In the genomic region with DNA sequence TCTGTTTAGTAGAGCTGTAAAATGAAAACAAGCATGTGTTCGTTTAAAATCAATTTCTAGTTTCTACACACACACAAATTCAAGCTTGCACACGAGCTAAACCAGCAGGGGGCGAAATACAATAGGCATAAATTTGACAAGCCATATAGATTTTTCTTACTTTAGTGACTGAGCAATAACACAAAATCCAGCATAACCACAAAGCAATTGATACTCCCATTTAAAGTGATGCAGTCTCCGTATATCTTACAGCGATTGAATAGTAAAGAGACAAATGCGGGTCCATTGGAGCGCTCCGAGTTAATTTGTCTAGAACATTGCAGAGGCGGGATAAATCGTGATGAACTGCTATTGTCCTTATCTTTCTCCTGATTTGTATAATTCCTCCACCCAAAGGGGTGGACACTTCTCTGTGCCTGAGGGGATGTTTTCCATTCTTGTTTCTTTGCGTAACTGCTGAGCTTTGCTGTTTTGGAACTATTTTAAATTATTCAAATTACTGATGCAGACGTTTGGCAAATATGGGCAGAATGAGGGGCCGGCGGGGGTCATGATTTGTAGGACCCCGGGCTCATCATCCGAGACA, we compare ENCODE assay signal across 8 cellular contexts. TPM values are rescaled to one million over a fixed set of nuclear protein-coding genes. Genes with fewer than 3 reads are reported as not detected.
DNase-seq lines count a peak whose midpoint lies in the region; ATAC-seq and TF ChIP-seq lines count a peak whose summit lies in the region.

No MANE protein-coding gene starts in this region.

- H3K9me3 ChIP-seq in BE2C: no peaks in the 10 kb centered on the region

- no peaks in the 10 kb centered on the region for H3K27me3 ChIP-seq in BE2C

- no peaks in the 10 kb centered on the region for H3K36me3 ChIP-seq in BE2C

- H3K36me3 Mint-ChIP-seq in activated CD8-positive, alpha-beta T cell treated with anti-CD3 and anti-CD28 coated beads for 36 hours (ENCODE audit: low read depth): peaks cover 6% of the 10 kb centered on the region

- H3K27me3 Mint-ChIP-seq in activated CD8-positive, alpha-beta T cell treated with anti-CD3 and anti-CD28 coated beads for 36 hours: no peaks in the 10 kb centered on the region

- CTCF ChIA-PET in activated CD8-positive, alpha-beta T cell treated with anti-CD3 and anti-CD28 coated beads for 36 hours (lab: Charles Lee): interaction anchor here (0.6 to 4.8 kb wide), 57 partner anchors 9 to 483 kb away, joined by 3 to 108 read pairs (median 4); a partner anchor contains a TSS

- H3K4me1 Mint-ChIP-seq in activated CD8-positive, alpha-beta T cell treated with anti-CD3 and anti-CD28 coated beads for 36 hours (ENCODE audit: low read depth): peaks cover 24% of the 10 kb centered on the region

- H3K4me3 Mint-ChIP-seq in activated CD8-positive, alpha-beta T cell treated with anti-CD3 and anti-CD28 coated beads for 36 hours: peak overlapping the region; percentile 99

- H3K4me3 ChIP-seq in BE2C (ENCODE audit: low read depth, low read length): peak overlapping the region; percentile 74

- H3K9me3 Mint-ChIP-seq in activated CD8-positive, alpha-beta T cell treated with anti-CD3 and anti-CD28 coated beads for 36 hours: no peaks in the 10 kb centered on the region

- peak; percentile 58 for DNase-seq in BE2C
- peak; percentile 36 for DNase-seq in HK-2 (ENCODE audit: unreplicated experiment)
- peak; percentile 76 for DNase-seq in NCI-H82 treated with DMSO at 0.1 percent for 48 hours (lab: John Stamatoyannopoulos, UW; ENCODE audit: unreplicated experiment)
- DNase-seq in activated CD8-positive, alpha-beta T cell treated with anti-CD3 and anti-CD28 coated beads for 36 hours: peak; percentile 88
- peak; percentile 59 for DNase-seq in effector CD8-positive, alpha-beta T cell (lab: John Stamatoyannopoulos, UW)
- DNase-seq in middle frontal gyrus (ENCODE audit: extremely low spot score, low spot score): peak; percentile 77
- peak; percentile 18 to 48 for DNase-seq in stimulated activated CD8-positive, alpha-beta memory T cell treated with anti-CD3 and anti-CD28 coated beads, Interleukin-2, amount 100 ng/mL, for 1 hour (ENCODE audit: low read depth in 2 of 2)

- intact Hi-C loops in activated CD8-positive, alpha-beta T cell treated with anti-CD3 and anti-CD28 coated beads for 36 hours (cut with micrococcal nuclease): loop anchor here (2.0 to 10.0 kb wide), 4 partner anchors 40 to 350 kb away; no protein-coding TSS in a partner anchor

- H3K4me1 ChIP-seq in BE2C: no peaks in the 10 kb centered on the region

- TF ChIP-seq CTCF in BE2C (IDR thresholded peaks at IDR 0.05; ENCODE audit: low read depth, low read length): peak; percentile 71
- TF ChIP-seq CTCF in activated CD8-positive, alpha-beta T cell treated with anti-CD3 and anti-CD28 coated beads for 36 hours (IDR thresholded peaks at IDR 0.05): peak; percentile 78

- no peak for ATAC-seq in activated CD8-positive, alpha-beta T cell treated with anti-CD3 and anti-CD28 coated beads for 36 hours
- no peak for ATAC-seq in GM19452 (IDR thresholded peaks at IDR 0.05; ENCODE audit: unreplicated experiment)

- POLR2A ChIA-PET in activated CD8-positive, alpha-beta T cell treated with anti-CD3 and anti-CD28 coated beads for 36 hours (lab: Charles Lee): interaction anchor here (0.9 to 3.5 kb wide), 14 partner anchors 8 to 346 kb away, joined by 3 to 17 read pairs (median 6); a partner anchor contains a TSS

- peak overlapping the region; percentile 99 for H3K27ac Mint-ChIP-seq in activated CD8-positive, alpha-beta T cell treated with anti-CD3 and anti-CD28 coated beads for 36 hours

RNA-seq across cellular contexts. Expression of a gene that starts 1.2 kb away (rescaled TPM):
- polyA plus RNA-seq in BE2C (2012; ENCODE audit: insufficient read depth, insufficient read length, low read depth): 13.8 TPM
- 10 to 100 TPM; 30.6 to 31.1 TPM for total RNA-seq in activated CD8-positive, alpha-beta T cell treated with anti-CD3 and anti-CD28 coated beads for 36 hours

Comparison
In these comparisons a context has a peak if more than half of its experiments do, and no peak if none do; other contexts are left out.
1. DNase-seq: peak in every context shown above with its lines; median percentile 88 in activated CD8-positive, alpha-beta T cell treated with anti-CD3 and anti-CD28 coated beads for 36 hours; 77 in middle frontal gyrus; 76 in NCI-H82 treated with DMSO at 0.1 percent for 48 hours; 59 in effector CD8-positive, alpha-beta T cell; 58 in BE2C; 36 in HK-2; 33 in stimulated activated CD8-positive, alpha-beta memory T cell treated with anti-CD3 and anti-CD28 coated beads, Interleukin-2, amount 100 ng/mL, for 1 hour.